In the genomic region with DNA sequence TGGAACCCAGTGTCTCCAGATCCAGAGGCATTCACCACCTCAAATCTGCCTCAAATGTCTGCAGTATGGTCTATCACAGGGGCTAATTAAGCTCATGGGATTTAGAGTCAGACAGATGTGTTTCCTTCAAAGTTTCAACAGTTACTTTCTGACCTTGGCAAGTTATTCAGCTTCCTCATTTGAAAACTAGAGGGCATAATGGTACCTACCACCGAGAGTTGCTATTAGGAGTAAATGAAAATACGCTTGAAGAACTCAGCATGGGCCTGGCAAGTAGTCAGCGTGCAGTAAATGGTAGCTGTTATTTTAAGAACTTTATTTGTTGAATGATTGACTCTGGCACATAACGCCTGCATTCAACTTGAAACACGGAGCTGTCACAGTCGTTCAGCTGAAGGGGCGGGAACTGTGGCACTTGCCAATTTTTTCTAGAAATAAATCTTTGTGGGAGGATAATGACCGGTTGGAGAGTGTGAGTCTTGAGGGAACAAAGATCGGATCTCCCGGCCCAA, we compare ENCODE assay signal across 8 cellular contexts. TPM values are rescaled to one million over a fixed set of nuclear protein-coding genes. Genes with fewer than 3 reads are reported as not detected.
A peak's percentile ranks its signal among the peaks of the same experiment; 100 is the strongest.
DNase-seq lines count a peak whose midpoint lies in the region; ATAC-seq and TF ChIP-seq lines count a peak whose summit lies in the region.

No MANE protein-coding gene starts in this region.

- no peaks in the 10 kb centered on the region for H3K9me3 Mint-ChIP-seq in activated B cell treated with CpG ODN at 0.5 μM for 24 hours

- H2AFZ ChIP-seq in ACC112 (ENCODE audit: low read length, unreplicated experiment): peak overlapping the region; percentile 27

- H3K4me1 Mint-ChIP-seq in activated B cell treated with CpG ODN at 0.5 μM for 24 hours: peaks cover 74% of the 10 kb centered on the region

- CTCF ChIA-PET in activated B cell treated with CpG ODN at 0.5 μM for 24 hours (lab: Charles Lee): interaction anchor here (1.0 to 2.1 kb wide), 9 partner anchors 18 to 299 kb away, joined by 3 to 12 read pairs (median 4); no protein-coding TSS in a partner anchor

- no peak for TF ChIP-seq POLR2A in heart left ventricle (IDR thresholded peaks at IDR 0.05)

- H3K4me1 ChIP-seq in ACC112 (ENCODE audit: control insufficient read depth, insufficient read depth, low read length, unreplicated experiment) (peaks cover 46% of the 10 kb centered on the region), heart left ventricle (peaks cover 23 to 84% (median 59%) of the 10 kb centered on the region in 12 donors)

- POLR2A ChIA-PET in activated B cell treated with CpG ODN at 0.5 μM for 24 hours (lab: Charles Lee): interaction anchor here (0.5 to 4.4 kb wide), 29 partner anchors 9 to 934 kb away, joined by 3 to 90 read pairs (median 5); partner anchors contain the start of genes MFSD2A, NFYC, ZFP69 and ZMPSTE24

- H3K27ac Mint-ChIP-seq in activated B cell treated with CpG ODN at 0.5 μM for 24 hours: peak overlapping the region; percentile 94

- WGBS in heart left ventricle, 4 donors: 0 to 1% (median 0%) methylated on average over 8 to 10 of the region's 10 CpGs

- H3K4me3 ChIP-seq in ACC112 (ENCODE audit: low read depth, low read length) (peak overlapping the region; percentile 90), LNCaP clone FGC (ENCODE audit: low read depth, low read length) (peak overlapping the region; percentile 97), heart left ventricle (peak overlapping the region; percentile 72 to 100 (median 94))

- H3K4me3 Mint-ChIP-seq in activated B cell treated with CpG ODN at 0.5 μM for 24 hours: peak overlapping the region; percentile 98

- TF ChIP-seq CTCF in LNCaP clone FGC (IDR thresholded peaks at IDR 0.05; ENCODE audit: control insufficient read depth, extremely low read depth, insufficient read depth) (peak; percentile 17; the same call in 1 of the 2 replicates), activated B cell treated with CpG ODN at 0.5 μM for 24 hours (IDR thresholded peaks at IDR 0.05) (no peak), heart left ventricle (IDR thresholded peaks at IDR 0.05) (peak in 4 of 12 donors; percentile 5 to 32 (median 26))

- H3K9me3 ChIP-seq in heart left ventricle: no peaks in the 10 kb centered on the region

- ATAC-seq in GM18858 (IDR thresholded peaks at IDR 0.05; ENCODE audit: unreplicated experiment) (peak; percentile 11), activated B cell treated with CpG ODN at 0.5 μM for 24 hours (ENCODE audit: low read depth) (peak; percentile 20), heart left ventricle (peak in 2 of 4 donors; percentile 0 to 2), GM19395 (IDR thresholded peaks at IDR 0.05; ENCODE audit: unreplicated experiment) (no peak)

- intact Hi-C loops in activated B cell treated with CpG ODN at 0.5 μM for 24 hours (cut with micrococcal nuclease): loop anchor here (1.0 to 2.0 kb wide), 3 partner anchors 24 to 39 kb away; no protein-coding TSS in a partner anchor
- intact Hi-C loops in heart left ventricle (cut with DNase I): loop anchor here in 2 of 10 donors (10.0 kb wide), 1 partner anchor 64 kb away; no protein-coding TSS in a partner anchor

- DNase-seq in LNCaP clone FGC (ENCODE audit: low read depth) (peak; percentile 30), activated B cell treated with CpG ODN at 0.5 μM for 24 hours (no peak), heart left ventricle (no peak), putamen (ENCODE audit: low spot score) (peak; percentile 74), NCI-H146 treated with DMSO at 0.1 percent for 48 hours (lab: John Stamatoyannopoulos, UW; ENCODE audit: unreplicated experiment) (no peak)

- peak overlapping the region; percentile 95 for H3K27ac ChIP-seq in ACC112 (ENCODE audit: low read depth, low read length)
- H3K27ac ChIP-seq in heart left ventricle: peak overlapping the region; percentile 96 to 100 (median 99)

- H3K79me2 ChIP-seq in ACC112 (ENCODE audit: control insufficient read depth, insufficient read depth, low read length, unreplicated experiment): peaks cover 38% of the 10 kb centered on the region

- H3K27me3 ChIP-seq in ACC112 (ENCODE audit: insufficient read depth, low read length): no peaks in the 10 kb centered on the region
- H3K27me3 ChIP-seq in heart left ventricle: no peaks in the 10 kb centered on the region

- H3K36me3 ChIP-seq in ACC112 (ENCODE audit: insufficient read depth, low read length) (peaks cover 3% of the 10 kb centered on the region; the same call in 1 of the 2 replicates), heart left ventricle (peaks cover 0 to 13% (median 4%) of the 10 kb centered on the region in 9 donors)

- no peaks in the 10 kb centered on the region for H3K27me3 Mint-ChIP-seq in activated B cell treated with CpG ODN at 0.5 μM for 24 hours

- peaks cover 29% of the 10 kb centered on the region for H3K36me3 Mint-ChIP-seq in activated B cell treated with CpG ODN at 0.5 μM for 24 hours (ENCODE audit: low read depth)

RNA-seq across cellular contexts. Expression of gene CAP1, which starts 1.2 kb away (rescaled TPM):
- 410 and 411 TPM in 2 replicates for total RNA-seq in activated B cell treated with CpG ODN at 0.5 μM for 24 hours
- 100 to 1,000 TPM in 3 of 9 donors, 10 to 100 TPM in 6; 52.1 to 249 (median 69.9) TPM for total RNA-seq in heart left ventricle
- 100 to 1,000 TPM in 1 of 2 donors, 10 to 100 TPM in 1; 23.8 to 118 TPM for polyA plus RNA-seq in heart left ventricle

RNA-seq across cellular contexts. Expression of gene PPT1, which starts 57.8 kb away (rescaled TPM):
- total RNA-seq in activated B cell treated with CpG ODN at 0.5 μM for 24 hours (41.8 and 43.5 TPM in 2 replicates), heart left ventricle (100 to 1,000 TPM in 1 of 9 donors, 10 to 100 TPM in 8; 22.8 to 106 (median 38.6) TPM)
- polyA plus RNA-seq in heart left ventricle: 10 to 100 TPM; 32.0 to 47.9 TPM

Comparison
In these comparisons a context has a peak if more than half of its experiments do, and no peak if none do; other contexts are left out.
1. DNase-seq: peak in LNCaP clone FGC (single experiment) and putamen (single experiment); none in activated B cell treated with CpG ODN at 0.5 μM for 24 hours (single experiment), heart left ventricle (0 of 5) and NCI-H146 treated with DMSO at 0.1 percent for 48 hours (single experiment).
2. Peak in every context shown above with its lines, with median percentiles within 50 percentile points of each other: H3K4me3 ChIP-seq.